Comparison of ENCODE assay signal across 20 cellular contexts in the genomic region with DNA sequence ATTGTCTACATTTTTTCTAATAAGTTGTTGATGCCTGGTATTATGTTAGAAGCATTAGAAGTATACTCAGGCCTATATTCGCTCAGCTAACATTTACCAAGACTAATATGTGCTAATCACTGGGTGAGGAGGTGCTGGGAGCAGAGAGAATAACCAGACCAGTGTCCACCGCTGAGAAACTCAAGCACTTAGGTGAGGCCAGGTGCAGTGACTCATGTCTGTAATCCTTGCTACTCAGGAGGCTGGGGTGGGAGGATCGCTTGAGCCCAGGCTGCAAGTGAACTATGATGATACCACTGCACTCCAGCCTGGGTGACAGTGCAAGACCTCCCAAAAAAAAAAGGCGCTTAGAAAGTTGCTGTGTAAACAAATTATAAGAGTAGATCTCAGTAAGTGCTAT.
"Had no signal": no experiment of that assay in that cellular context is flagged by ENCODE, and none has a peak within 500 bp of the region (broad histone marks: within the 10 kb centered on the region; RNA-seq: fewer than 3 reads in every experiment).

No MANE protein-coding gene starts in this region.

- H3K27me3 ChIP-seq: brain microvascular endothelial cell, right atrium auricular region, upper lobe of left lung had no signal

- H3K27ac ChIP-seq: brain microvascular endothelial cell, coronary artery, right atrium auricular region, skin epidermis, upper lobe of left lung had no signal

- H3K4me1 Mint-ChIP-seq: activated CD4-positive, alpha-beta T cell treated with anti-CD3 and anti-CD28 coated beads, Interleukin-2, amount 10 ng/mL, durations not matched to agents 7 days and 5 days had no signal

- H3K27ac Mint-ChIP-seq: activated CD4-positive, alpha-beta T cell treated with anti-CD3 and anti-CD28 coated beads, Interleukin-2, amount 10 ng/mL, durations not matched to agents 7 days and 5 days; activated naive CD8-positive, alpha-beta T cell treated with anti-CD3 and anti-CD28 coated beads, Interleukin-2, amount 10 ng/mL, durations not matched to agents 7 days and 5 days had no signal

- DNase-seq: activated CD4-positive, alpha-beta T cell treated with anti-CD3 and anti-CD28 coated beads, Interleukin-2, amount 10 ng/mL, durations not matched to agents 7 days and 5 days; activated CD8-positive, alpha-beta memory T cell treated with anti-CD3 and anti-CD28 coated beads for 24 hours; activated naive CD4-positive, alpha-beta T cell; activated naive CD8-positive, alpha-beta T cell treated with anti-CD3 and anti-CD28 coated beads, Interleukin-2, amount 10 ng/mL, durations not matched to agents 7 days and 5 days; brain microvascular endothelial cell; effector CD8-positive, alpha-beta T cell; head of caudate nucleus; left colon; naive thymus-derived CD8-positive, alpha-beta T cell; occipital lobe; stimulated activated CD4-positive, alpha-beta T cell treated with anti-CD3 and anti-CD28 coated beads, Interleukin-15, amount 100 ng/mL, for 24 hours; stimulated activated CD4-positive, alpha-beta T cell treated with anti-CD3 and anti-CD28 coated beads, Interleukin-4, amount 100 ng/mL, for 24 hours; stimulated activated naive CD8-positive, alpha-beta T cell treated with anti-CD3 and anti-CD28 coated beads, Interleukin-15, Interleukin-2, amounts not matched to agents 100 U/mL and 50 U/mL, for 24 hours; T-helper 9 cell; upper lobe of left lung had no signal

- H3K36me3 ChIP-seq: brain microvascular endothelial cell, right atrium auricular region, upper lobe of left lung had no signal

- H3K27me3 Mint-ChIP-seq: activated CD4-positive, alpha-beta T cell treated with anti-CD3 and anti-CD28 coated beads, Interleukin-2, amount 10 ng/mL, durations not matched to agents 7 days and 5 days; activated naive CD8-positive, alpha-beta T cell treated with anti-CD3 and anti-CD28 coated beads, Interleukin-2, amount 10 ng/mL, durations not matched to agents 7 days and 5 days; central memory CD8-positive, alpha-beta T cell; naive thymus-derived CD8-positive, alpha-beta T cell; progenitor cell of endocrine pancreas had no signal

- H3K4me3 ChIP-seq: coronary artery, right atrium auricular region, skin epidermis, upper lobe of left lung had no signal

- H3K9me3 ChIP-seq: right atrium auricular region, upper lobe of left lung had no signal

- H3K4me3 Mint-ChIP-seq: activated CD4-positive, alpha-beta T cell treated with anti-CD3 and anti-CD28 coated beads, Interleukin-2, amount 10 ng/mL, durations not matched to agents 7 days and 5 days; activated naive CD8-positive, alpha-beta T cell treated with anti-CD3 and anti-CD28 coated beads, Interleukin-2, amount 10 ng/mL, durations not matched to agents 7 days and 5 days; central memory CD8-positive, alpha-beta T cell; naive thymus-derived CD8-positive, alpha-beta T cell had no signal
